23 cellular contexts compared by ENCODE assay signal in genomic region chr7:95302976-95303375, GRCh38. TPM values are rescaled to one million over a fixed set of nuclear protein-coding genes. Genes with fewer than 3 reads are reported as not detected.
"Had no signal": no experiment of that assay in that cellular context is flagged by ENCODE, and none has a peak within 500 bp of the region (broad histone marks: within the 10 kb centered on the region; RNA-seq: fewer than 3 reads in every experiment).

No MANE protein-coding gene starts in this region.

- ATAC-seq: activated CD4-positive, alpha-beta T cell treated with anti-CD3 and anti-CD28 coated beads for 36 hours; activated T-cell treated with anti-CD3 and anti-CD28 coated beads, Interleukin-2, amount 50 U/mL, for 72 hours; gastrocnemius medialis; lower lobe of right lung; stimulated activated naive CD8-positive, alpha-beta T cell treated with anti-CD3 and anti-CD28 coated beads, Interleukin-15, amount 100 ng/mL, for 72 hours; upper lobe of right lung had no signal

- H3K9me3 ChIP-seq: gastrocnemius medialis, lower lobe of right lung, testis, upper lobe of right lung had no signal

- H3K36me3 ChIP-seq: gastrocnemius medialis, lower lobe of right lung, upper lobe of right lung had no signal

- H3K27me3 ChIP-seq: gastrocnemius medialis, hepatocyte, testis, upper lobe of right lung had no signal

- H3K27ac ChIP-seq: gastrocnemius medialis, hepatocyte, lower lobe of right lung, skin epidermis, testis, upper lobe of right lung, VCaP had no signal

- H3K4me3 ChIP-seq: gastrocnemius medialis, hepatocyte, lower lobe of right lung, skin epidermis, testis, upper lobe of right lung had no signal

- DNase-seq: activated CD4-positive, alpha-beta memory T cell treated with anti-CD3 and anti-CD28 coated beads, Interleukin-2, amount 10 ng/mL, durations not matched to agents 7 days and 5 days; activated CD4-positive, alpha-beta T cell treated with anti-CD3 and anti-CD28 coated beads for 36 hours; activated gamma-delta T cell treated with Interleukin-2 at 50 U/mL for 16 hours; activated naive CD8-positive, alpha-beta T cell treated with anti-CD3 and anti-CD28 coated beads for 36 hours; activated T-cell treated with anti-CD3 and anti-CD28 coated beads, Interleukin-2, amount 50 U/mL, for 72 hours; aorta; gastrocnemius medialis; kidney; lower lobe of right lung; midbrain; naive B cell; occipital lobe; retina; stimulated activated CD4-positive, alpha-beta T cell treated with anti-CD3 and anti-CD28 coated beads, Interleukin-4, amount 100 ng/mL, for 4 hours; stimulated activated naive CD8-positive, alpha-beta T cell treated with anti-CD3 and anti-CD28 coated beads, Interleukin-15, amount 100 ng/mL, for 72 hours; testis; upper lobe of right lung had no signal

- H3K4me1 ChIP-seq: gastrocnemius medialis, lower lobe of right lung, testis, upper lobe of right lung had no signal

RNA-seq across cellular contexts. Expression of gene PON1, which starts 21.4 kb away (rescaled TPM):
- total RNA-seq: activated CD4-positive, alpha-beta memory T cell treated with anti-CD3 and anti-CD28 coated beads, Interleukin-2, amount 10 ng/mL, durations not matched to agents 7 days and 5 days; activated CD4-positive, alpha-beta T cell treated with anti-CD3 and anti-CD28 coated beads for 36 hours; activated naive CD8-positive, alpha-beta T cell treated with anti-CD3 and anti-CD28 coated beads for 36 hours; aorta; cardiac septum; endothelial cell of umbilical vein; fibroblast of lung; kidney; occipital lobe had no signal
- polyA plus RNA-seq: aorta, endothelial cell of umbilical vein, fibroblast of lung had no signal
